28 cellular contexts compared by ENCODE assay signal in genomic region chr1:79648124-79648523, GRCh38.
"Had no signal": no experiment of that assay in that cellular context is flagged by ENCODE, and none has a peak within 500 bp of the region (broad histone marks: within the 10 kb centered on the region; RNA-seq: fewer than 3 reads in every experiment).

No MANE protein-coding gene starts in this region.

- H3K9ac ChIP-seq: neural progenitor cell, parathyroid adenoma had no signal

- H3K4me3 ChIP-seq: neural progenitor cell, ovary, psoas muscle, skin epidermis, smooth muscle cell, spleen, suprapubic skin, testis, tibial artery, transverse colon, upper lobe of right lung, uterus had no signal

- H3K36me3 ChIP-seq: neural progenitor cell, ovary, spleen, suprapubic skin, tibial artery, transverse colon, upper lobe of right lung, uterus had no signal

- H3K9me3 ChIP-seq: ovary, psoas muscle, spleen, suprapubic skin, testis, tibial artery, transverse colon, upper lobe of right lung, uterus had no signal

- H2AFZ ChIP-seq: neural progenitor cell, parathyroid adenoma had no signal

- H3K27me3 ChIP-seq: neural progenitor cell, ovary, spleen, suprapubic skin, testis, tibial artery, transverse colon, upper lobe of right lung, uterus had no signal

- H3K27ac ChIP-seq: neural progenitor cell, ovary, parathyroid adenoma, psoas muscle, skin epidermis, spleen, suprapubic skin, testis, tibial artery, transverse colon, upper lobe of right lung, uterus had no signal

- H3K4me2 ChIP-seq: neural progenitor cell, smooth muscle cell had no signal

- ATAC-seq: natural killer cell; psoas muscle; right cardiac atrium; sciatic nerve; stimulated activated memory B cell treated with anti-CD40 and anti-IgM and Interleukin-4, amounts not matched to agents 10 μg/mL and 1 μg/mL and 100 μg/mL, for 72 hours; stimulated activated naive CD8-positive, alpha-beta T cell treated with anti-CD3 and anti-CD28 coated beads, Interleukin-15, amount 100 ng/mL, for 72 hours; stimulated activated naive CD8-positive, alpha-beta T cell treated with anti-CD3 and anti-CD28 coated beads, Interleukin-15, Interleukin-2, amounts not matched to agents 100 U/mL and 50 U/mL, for 24 hours; upper lobe of right lung had no signal

- H3K4me1 ChIP-seq: parathyroid adenoma, psoas muscle, spleen, suprapubic skin, testis, tibial artery, transverse colon, upper lobe of right lung, uterus had no signal

- H3K79me2 ChIP-seq: parathyroid adenoma had no signal

- DNase-seq: natural killer cell; occipital lobe; ovary; posterior cingulate gyrus; psoas muscle; right cardiac atrium; spleen; stimulated activated CD4-positive, alpha-beta T cell treated with anti-CD3 and anti-CD28 coated beads, Interleukin-12 subunit alpha, Interleukin-12 subunit beta, amount 100 ng/mL, for 4 hours; stimulated activated CD4-positive, alpha-beta T cell treated with anti-CD3 and anti-CD28 coated beads, Interleukin-1b, Interleukin-23, amount 100 ng/mL, for 48 hours; stimulated activated CD4-positive, alpha-beta T cell treated with anti-CD3 and anti-CD28 coated beads, Interleukin-4, amount 100 ng/mL, for 1 hour; stimulated activated CD4-positive, alpha-beta T cell treated with anti-CD3 and anti-CD28 coated beads, Interleukin-4, amount 100 ng/mL, for 4 hours; stimulated activated CD8-positive, alpha-beta memory T cell treated with anti-CD3 and anti-CD28 coated beads, Interleukin-4, amount 100 ng/mL, for 48 hours; stimulated activated naive CD4-positive, alpha-beta T cell; stimulated activated naive CD8-positive, alpha-beta T cell treated with anti-CD3 and anti-CD28 coated beads, Interleukin-15, amount 100 ng/mL, for 72 hours; stimulated activated naive CD8-positive, alpha-beta T cell treated with anti-CD3 and anti-CD28 coated beads, Interleukin-15, Interleukin-2, amounts not matched to agents 100 U/mL and 50 U/mL, for 24 hours; substantia nigra; testis; tibial artery; transverse colon; upper lobe of right lung; uterus had no signal
